In genomic region chr16:75305364-75306101, GRCh38 we compare ENCODE assay signal across 8 cellular contexts. TPM values are rescaled to one million over a fixed set of nuclear protein-coding genes. Genes with fewer than 3 reads are reported as not detected.
A peak's percentile ranks its signal among the peaks of the same experiment; 100 is the strongest.
DNase-seq lines count a peak whose midpoint lies in the region; ATAC-seq and TF ChIP-seq lines count a peak whose summit lies in the region.

No MANE protein-coding gene starts in this region.

- H3K4ac ChIP-seq in H9 (ENCODE audit: low read depth, low read length) = no peak overlapping the region

- peak; percentile 89 for ATAC-seq in GM19351 (IDR thresholded peaks at IDR 0.05; ENCODE audit: unreplicated experiment)

- H2BK15ac ChIP-seq in H9 (ENCODE audit: low read depth, low read length) = no peak overlapping the region

- peaks cover 19% of the 10 kb centered on the region for H3K4me1 ChIP-seq in BLaER1
- H3K4me1 ChIP-seq in H9 (ENCODE audit: insufficient read depth, low read length) = no peaks in the 10 kb centered on the region

- H3K56ac ChIP-seq in H9 (ENCODE audit: insufficient read length, low read depth, low read length) = no peak overlapping the region

- H3T11ph ChIP-seq in H9 (ENCODE audit: low read length) = no peak overlapping the region

- H4K20me1 ChIP-seq in BLaER1 (peaks cover 64% of the 10 kb centered on the region), H9 (ENCODE audit: control insufficient read depth, insufficient read depth, insufficient read length) (no peaks in the 10 kb centered on the region)

- H2BK20ac ChIP-seq in H9 (ENCODE audit: low read depth, low read length, poor library complexity, severe bottlenecking) = no peak overlapping the region

- H3K23me2 ChIP-seq in H9 (ENCODE audit: insufficient read length, low read depth, low read length, poor library complexity, severe bottlenecking) = no peaks in the 10 kb centered on the region

- no peak overlapping the region for H3K14ac ChIP-seq in H9 (ENCODE audit: insufficient read depth, low read length)

- no peak overlapping the region for H2BK120ac ChIP-seq in H9 (ENCODE audit: low read depth, low read length, poor library complexity, severe bottlenecking)

- no peaks in the 10 kb centered on the region for H3K79me1 ChIP-seq in H9 (ENCODE audit: insufficient read depth, low read depth, low read length, poor library complexity, severe bottlenecking)

- no peak overlapping the region for H4K5ac ChIP-seq in H9 (ENCODE audit: insufficient read length, low read depth, low read length)

- H2AK5ac ChIP-seq in H9 (ENCODE audit: insufficient read length, low read length) = no peak overlapping the region

- H3K4me2 ChIP-seq in BLaER1 = peak overlapping the region; percentile 62
- no peak overlapping the region for H3K4me2 ChIP-seq in H9 (ENCODE audit: insufficient read depth, insufficient read length, low read length)

- H3K4me3 ChIP-seq in BLaER1 = no peak overlapping the region

- H3K9ac ChIP-seq in BLaER1 = no peak overlapping the region
- H3K9ac ChIP-seq in H9 (ENCODE audit: extremely low read depth, insufficient read length, low read length) = no peak overlapping the region

- H3K27ac Mint-ChIP-seq in H9 = no peak overlapping the region; a peak in 2 of 7 replicates

- H3K9me3 ChIP-seq in BLaER1 (no peaks in the 10 kb centered on the region), H9 (ENCODE audit: control insufficient read depth, low read depth, low read length) (no peaks in the 10 kb centered on the region)

- DNase-seq in HPDE6-E6E7 (ENCODE audit: extremely low spot score) (peak; percentile 99), SW 1271 (lab: John Stamatoyannopoulos, UW) (peak; percentile 99), brain pericyte (ENCODE audit: low read depth, low spot score) (peak; percentile 81), left kidney (ENCODE audit: low read depth, low spot score) (peak; percentile 62), H9 (no peak)
- peak; percentile 3 for DNase-seq in stimulated activated CD8-positive, alpha-beta memory T cell treated with anti-CD3 and anti-CD28 coated beads, Interleukin-12 subunit alpha, Interleukin-12 subunit beta, amount 100 ng/mL, for 1 hour (ENCODE audit: low read depth)

- H3K36me3 Mint-ChIP-seq in H9 (ENCODE audit: insufficient read depth in 1 of 3, low read depth in 3 of 3) = peaks cover 16 to 45% (median 40%) of the 10 kb centered on the region in 3 experiments

- no peak overlapping the region for H2BK5ac ChIP-seq in H9 (ENCODE audit: insufficient read length, low read length)

- no peak overlapping the region for H3K4me3 Mint-ChIP-seq in H9

- WGBS in H9 (ENCODE audit: extremely low coverage, insufficient read length, low lambda C conversion rate) = no CpG with 5 or more reads among the region's 8 CpGs

- H3K9me3 Mint-ChIP-seq in H9 = no peaks in the 10 kb centered on the region

- H3K79me2 ChIP-seq in H9 (ENCODE audit: insufficient read depth, low read length) = no peaks in the 10 kb centered on the region

- peaks cover 4 to 9% of the 10 kb centered on the region in 2 experiments; a peak in 2 of 4 replicates for H3K4me1 Mint-ChIP-seq in H9

- H3K27me3 ChIP-seq in BLaER1 (no peaks in the 10 kb centered on the region), H9 (ENCODE audit: insufficient read depth, low read length) (no peaks in the 10 kb centered on the region)

- H4K8ac ChIP-seq in H9 (replicated peaks; ENCODE audit: insufficient read length, low read depth, low read length) = no peak overlapping the region

- no peak overlapping the region for H4K91ac ChIP-seq in H9 (ENCODE audit: insufficient read length, low read depth, low read length)

- H2AFZ ChIP-seq in H9 (ENCODE audit: low read length) = no peak overlapping the region

- H3K27ac ChIP-seq in BLaER1 = no peak overlapping the region
- H3K27ac ChIP-seq in H9 (ENCODE audit: insufficient read length, low read depth, low read length) = no peak overlapping the region

- no peak overlapping the region for H2BK12ac ChIP-seq in H9 (ENCODE audit: insufficient read length, low read depth, low read length)

- TF ChIP-seq CTCF in H9 (conservative IDR thresholded peaks at IDR 0.05) = no peak

- H3K23ac ChIP-seq in H9 (ENCODE audit: insufficient read length, low read depth, low read length) = no peak overlapping the region

- peaks cover 44% of the 10 kb centered on the region for H3K36me3 ChIP-seq in BLaER1

- no peaks in the 10 kb centered on the region for H3K27me3 Mint-ChIP-seq in H9 (ENCODE audit: low read depth)

- no peak overlapping the region for H3K18ac ChIP-seq in H9 (ENCODE audit: insufficient read length, low read depth, low read length)

RNA-seq across cellular contexts. Expression of gene BCAR1, which starts 54.1 kb away (rescaled TPM):
- 97.1 and 102 TPM in 2 replicates for total RNA-seq in H9 (2021)
